1 cellular context compared by ENCODE assay signal in the genomic region with DNA sequence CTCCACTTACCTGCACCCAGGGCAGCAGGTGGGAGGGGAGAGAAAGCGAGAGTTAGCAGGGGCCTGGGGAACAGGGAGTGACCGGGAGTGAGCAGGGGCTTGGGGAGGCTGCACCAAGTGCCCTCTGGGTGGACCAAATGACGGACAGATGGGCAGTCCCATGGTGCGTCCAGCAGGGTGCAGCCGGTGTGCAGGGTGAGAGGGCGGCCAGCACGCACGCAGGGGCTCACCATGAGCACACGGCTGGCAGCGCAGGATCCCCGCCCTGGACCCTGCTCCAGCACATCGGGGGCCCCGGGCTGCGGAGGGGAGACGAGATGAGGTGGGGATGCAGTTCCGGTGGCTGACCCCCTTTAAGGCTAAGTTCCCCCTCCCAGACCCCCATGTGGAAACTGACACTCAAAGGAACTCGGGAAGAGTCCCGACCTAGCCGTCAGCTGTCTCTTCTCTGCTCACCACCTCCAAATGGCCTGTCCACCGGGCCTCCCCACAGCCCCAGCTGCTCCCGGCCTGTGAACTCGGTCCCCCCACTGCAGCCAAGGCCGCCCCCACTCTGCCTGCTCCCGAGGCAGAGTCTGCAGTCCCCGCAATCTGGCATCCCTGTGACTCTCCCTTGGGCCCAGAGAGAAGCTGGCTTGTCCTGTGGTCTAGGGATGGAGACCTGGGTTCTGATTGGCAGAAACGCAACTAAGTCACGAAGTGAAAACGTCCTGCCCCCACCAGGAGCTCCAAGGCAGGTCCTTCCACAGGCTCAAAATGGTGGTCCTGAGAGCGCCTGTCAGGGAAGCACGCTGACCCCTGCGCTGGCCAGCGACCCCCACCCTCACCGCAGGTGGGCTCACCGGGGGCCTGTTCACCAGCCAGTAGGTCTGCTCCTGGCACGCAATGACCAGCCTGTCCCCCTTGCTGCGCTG.
TF ChIP-seq lines count a peak whose summit lies in the region.

No MANE protein-coding gene starts in this region.

TF ChIP-seq in HepG2, 621 proteins besides CTCF, POLR2A, EP300 and RAD21 (continued from another document):
- TF ChIP-seq, protein P1, sequence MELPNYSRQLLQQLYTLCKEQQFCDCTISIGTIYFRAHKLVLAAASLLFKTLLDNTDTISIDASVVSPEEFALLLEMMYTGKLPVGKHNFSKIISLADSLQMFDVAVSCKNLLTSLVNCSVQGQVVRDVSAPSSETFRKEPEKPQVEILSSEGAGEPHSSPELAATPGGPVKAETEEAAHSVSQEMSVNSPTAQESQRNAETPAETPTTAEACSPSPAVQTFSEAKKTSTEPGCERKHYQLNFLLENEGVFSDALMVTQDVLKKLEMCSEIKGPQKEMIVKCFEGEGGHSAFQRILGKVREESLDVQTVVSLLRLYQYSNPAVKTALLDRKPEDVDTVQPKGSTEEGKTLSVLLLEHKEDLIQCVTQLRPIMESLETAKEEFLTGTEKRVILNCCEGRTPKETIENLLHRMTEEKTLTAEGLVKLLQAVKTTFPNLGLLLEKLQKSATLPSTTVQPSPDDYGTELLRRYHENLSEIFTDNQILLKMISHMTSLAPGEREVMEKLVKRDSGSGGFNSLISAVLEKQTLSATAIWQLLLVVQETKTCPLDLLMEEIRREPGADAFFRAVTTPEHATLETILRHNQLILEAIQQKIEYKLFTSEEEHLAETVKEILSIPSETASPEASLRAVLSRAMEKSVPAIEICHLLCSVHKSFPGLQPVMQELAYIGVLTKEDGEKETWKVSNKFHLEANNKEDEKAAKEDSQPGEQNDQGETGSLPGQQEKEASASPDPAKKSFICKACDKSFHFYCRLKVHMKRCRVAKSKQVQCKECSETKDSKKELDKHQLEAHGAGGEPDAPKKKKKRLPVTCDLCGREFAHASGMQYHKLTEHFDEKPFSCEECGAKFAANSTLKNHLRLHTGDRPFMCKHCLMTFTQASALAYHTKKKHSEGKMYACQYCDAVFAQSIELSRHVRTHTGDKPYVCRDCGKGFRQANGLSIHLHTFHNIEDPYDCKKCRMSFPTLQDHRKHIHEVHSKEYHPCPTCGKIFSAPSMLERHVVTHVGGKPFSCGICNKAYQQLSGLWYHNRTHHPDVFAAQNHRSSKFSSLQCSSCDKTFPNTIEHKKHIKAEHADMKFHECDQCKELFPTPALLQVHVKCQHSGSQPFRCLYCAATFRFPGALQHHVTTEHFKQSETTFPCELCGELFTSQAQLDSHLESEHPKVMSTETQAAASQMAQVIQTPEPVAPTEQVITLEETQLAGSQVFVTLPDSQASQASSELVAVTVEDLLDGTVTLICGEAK (IDR thresholded peaks at IDR 0.05): no peak
- TF ChIP-seq, protein P1 (CRISPR knock-in tag; IDR thresholded peaks at IDR 0.05): 0 out of 2 replicates have a peak, but pooled peaks have one; percentile 31
- TF ChIP-seq MTF2 (CRISPR knock-in tag; IDR thresholded peaks at IDR 0.05; ENCODE audit: borderline replicate concordance) (peak; percentile 65; the same call in 1 of the 2 replicates), ZFX (CRISPR knock-in tag; IDR thresholded peaks at IDR 0.05; ENCODE audit: low read depth) (peak; percentile 27; the same call in 1 of the 2 replicates), KDM2A (CRISPR knock-in tag; IDR thresholded peaks at IDR 0.05; ENCODE audit: borderline replicate concordance, low read depth) (peak; percentile 34; the same call in 1 of the 2 replicates), ISL2 (CRISPR knock-in tag; IDR thresholded peaks at IDR 0.05) (no peak), ZNF569 (CRISPR knock-in tag; IDR thresholded peaks at IDR 0.05; ENCODE audit: borderline replicate concordance) (no peak), HNRNPL (IDR thresholded peaks at IDR 0.05; ENCODE audit: low read depth, low read length) (0 out of 2 replicates have a peak, but pooled peaks have one; percentile 57), ZNF329 (CRISPR knock-in tag; IDR thresholded peaks at IDR 0.05; ENCODE audit: low read depth) (no peak), SPEN (CRISPR knock-in tag; IDR thresholded peaks at IDR 0.05; ENCODE audit: low read depth) (0 out of 2 replicates have a peak, but pooled peaks have one; percentile 50), GABPB1 (CRISPR knock-in tag; IDR thresholded peaks at IDR 0.05) (peak; percentile 24; the same call in 1 of the 2 replicates), PHB2 (IDR thresholded peaks at IDR 0.05; ENCODE audit: partially characterized antibody) (no peak), ZNF883 (CRISPR knock-in tag; IDR thresholded peaks at IDR 0.05; ENCODE audit: not compliant biosample characterization) (peak; percentile 20), MYC (CRISPR knock-in tag; IDR thresholded peaks at IDR 0.05; ENCODE audit: borderline replicate concordance) (peak; percentile 34; the same call in 1 of the 2 replicates), SP5 (CRISPR knock-in tag; IDR thresholded peaks at IDR 0.05; ENCODE audit: borderline replicate concordance, low read depth) (0 out of 2 replicates have a peak, but pooled peaks have one; percentile 23), KDM5B (CRISPR knock-in tag; IDR thresholded peaks at IDR 0.05; ENCODE audit: borderline replicate concordance) (peak; percentile 18; the same call in 1 of the 2 replicates), ZNF121 (CRISPR knock-in tag; IDR thresholded peaks at IDR 0.05) (no peak)
- TF ChIP-seq, protein P2, sequence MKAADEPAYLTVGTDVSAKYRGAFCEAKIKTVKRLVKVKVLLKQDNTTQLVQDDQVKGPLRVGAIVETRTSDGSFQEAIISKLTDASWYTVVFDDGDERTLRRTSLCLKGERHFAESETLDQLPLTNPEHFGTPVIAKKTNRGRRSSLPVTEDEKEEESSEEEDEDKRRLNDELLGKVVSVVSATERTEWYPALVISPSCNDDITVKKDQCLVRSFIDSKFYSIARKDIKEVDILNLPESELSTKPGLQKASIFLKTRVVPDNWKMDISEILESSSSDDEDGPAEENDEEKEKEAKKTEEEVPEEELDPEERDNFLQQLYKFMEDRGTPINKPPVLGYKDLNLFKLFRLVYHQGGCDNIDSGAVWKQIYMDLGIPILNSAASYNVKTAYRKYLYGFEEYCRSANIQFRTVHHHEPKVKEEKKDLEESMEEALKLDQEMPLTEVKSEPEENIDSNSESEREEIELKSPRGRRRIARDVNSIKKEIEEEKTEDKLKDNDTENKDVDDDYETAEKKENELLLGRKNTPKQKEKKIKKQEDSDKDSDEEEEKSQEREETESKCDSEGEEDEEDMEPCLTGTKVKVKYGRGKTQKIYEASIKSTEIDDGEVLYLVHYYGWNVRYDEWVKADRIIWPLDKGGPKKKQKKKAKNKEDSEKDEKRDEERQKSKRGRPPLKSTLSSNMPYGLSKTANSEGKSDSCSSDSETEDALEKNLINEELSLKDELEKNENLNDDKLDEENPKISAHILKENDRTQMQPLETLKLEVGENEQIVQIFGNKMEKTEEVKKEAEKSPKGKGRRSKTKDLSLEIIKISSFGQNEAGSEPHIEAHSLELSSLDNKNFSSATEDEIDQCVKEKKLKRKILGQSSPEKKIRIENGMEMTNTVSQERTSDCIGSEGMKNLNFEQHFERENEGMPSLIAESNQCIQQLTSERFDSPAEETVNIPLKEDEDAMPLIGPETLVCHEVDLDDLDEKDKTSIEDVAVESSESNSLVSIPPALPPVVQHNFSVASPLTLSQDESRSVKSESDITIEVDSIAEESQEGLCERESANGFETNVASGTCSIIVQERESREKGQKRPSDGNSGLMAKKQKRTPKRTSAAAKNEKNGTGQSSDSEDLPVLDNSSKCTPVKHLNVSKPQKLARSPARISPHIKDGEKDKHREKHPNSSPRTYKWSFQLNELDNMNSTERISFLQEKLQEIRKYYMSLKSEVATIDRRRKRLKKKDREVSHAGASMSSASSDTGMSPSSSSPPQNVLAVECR (CRISPR knock-in tag; IDR thresholded peaks at IDR 0.05; ENCODE audit: borderline replicate concordance): peak; percentile 35; the same call in 1 of the 2 replicates
